ENCODE assay signal across 22 cellular contexts in genomic region chr17:9941305-9941704, GRCh38. TPM values are rescaled to one million over a fixed set of nuclear protein-coding genes. Genes with fewer than 3 reads are reported as not detected.
A peak's percentile ranks its signal among the peaks of the same experiment; 100 is the strongest.
DNase-seq lines count a peak whose midpoint lies in the region; ATAC-seq and TF ChIP-seq lines count a peak whose summit lies in the region.
"Had no signal": no experiment of that assay in that cellular context is flagged by ENCODE, and none has a peak within 500 bp of the region (broad histone marks: within the 10 kb centered on the region; RNA-seq: fewer than 3 reads in every experiment).

No MANE protein-coding gene starts in this region.

- H3K4me3 Mint-ChIP-seq in stimulated activated effector memory CD8-positive, alpha-beta T cell treated with anti-CD3 and anti-CD28 coated beads, Interleukin-12 subunit alpha, Interleukin-12 subunit beta, amount 100 ng/mL, for 72 hours = no peak overlapping the region
- H3K4me3 Mint-ChIP-seq: CD4-positive, CD25-positive, alpha-beta regulatory T cell; CD8-positive, alpha-beta memory T cell had no signal

- DNase-seq in G401 (ENCODE audit: low spot score) = peak; percentile 49
- DNase-seq in NCI-H526 treated with DMSO at 0.1 percent for 48 hours (lab: John Stamatoyannopoulos, UW) = peak; percentile 44
- no peak for DNase-seq in dorsolateral prefrontal cortex
- DNase-seq in stimulated activated effector memory CD8-positive, alpha-beta T cell treated with anti-CD3 and anti-CD28 coated beads, Interleukin-12 subunit alpha, Interleukin-12 subunit beta, amount 100 ng/mL, for 72 hours (ENCODE audit: low spot score in 2 of 2) = no peak
- no peak for DNase-seq in amniotic stem cell (lab: John Stamatoyannopoulos, UW)
- DNase-seq: BE2C; C1 segment of cervical spinal cord; CD4-positive, CD25-positive, alpha-beta regulatory T cell; CD8-positive, alpha-beta memory T cell; COR-L47; DMS 273 treated with DMSO at 0.1 percent for 48 hours; DMS53; DND-41; EL; GM23248; HCEC 1CT had no signal

- intact Hi-C loops in dorsolateral prefrontal cortex (cut with DNase I) = no loop called here

- peaks cover 8% of the 10 kb centered on the region for H3K36me3 Mint-ChIP-seq in stimulated activated effector memory CD8-positive, alpha-beta T cell treated with anti-CD3 and anti-CD28 coated beads, Interleukin-12 subunit alpha, Interleukin-12 subunit beta, amount 100 ng/mL, for 72 hours
- H3K36me3 Mint-ChIP-seq: CD4-positive, CD25-positive, alpha-beta regulatory T cell had no signal

- H3K27ac Mint-ChIP-seq in stimulated activated effector memory CD8-positive, alpha-beta T cell treated with anti-CD3 and anti-CD28 coated beads, Interleukin-12 subunit alpha, Interleukin-12 subunit beta, amount 100 ng/mL, for 72 hours = peak overlapping the region; percentile 7
- H3K27ac Mint-ChIP-seq: CD4-positive, CD25-positive, alpha-beta regulatory T cell; CD8-positive, alpha-beta memory T cell had no signal

- no peaks in the 10 kb centered on the region for H3K4me1 Mint-ChIP-seq in stimulated activated effector memory CD8-positive, alpha-beta T cell treated with anti-CD3 and anti-CD28 coated beads, Interleukin-12 subunit alpha, Interleukin-12 subunit beta, amount 100 ng/mL, for 72 hours
- H3K4me1 Mint-ChIP-seq: CD4-positive, CD25-positive, alpha-beta regulatory T cell; CD8-positive, alpha-beta memory T cell had no signal

- in situ Hi-C loops in G401 (cut with HindIII; ENCODE audit: low sequenced_read_pairs) = no loop called here

- peak overlapping the region in 37 of 59 donors; percentile 2 to 94 (median 43) for H3K27ac ChIP-seq in dorsolateral prefrontal cortex
- H3K27ac ChIP-seq: GM23248, HL-60 had no signal

- H3K4me3 ChIP-seq in dorsolateral prefrontal cortex = no peak overlapping the region
- H3K4me3 ChIP-seq: GM23248, K562 had no signal

- H3K9me3 Mint-ChIP-seq in stimulated activated effector memory CD8-positive, alpha-beta T cell treated with anti-CD3 and anti-CD28 coated beads, Interleukin-12 subunit alpha, Interleukin-12 subunit beta, amount 100 ng/mL, for 72 hours = no peaks in the 10 kb centered on the region

- no peak for TF ChIP-seq CTCF in dorsolateral prefrontal cortex (IDR thresholded peaks at IDR 0.05 in 54 of 56, conservative IDR thresholded peaks at IDR 0.05 in 2 of 56; ENCODE audit: low read depth in 1 of 56, partially characterized antibody in 56 of 56)

- H3K27me3 ChIP-seq in dorsolateral prefrontal cortex = no peaks in the 10 kb centered on the region
- H3K27me3 ChIP-seq: BE2C had no signal

- ATAC-seq in stimulated activated effector memory CD8-positive, alpha-beta T cell treated with anti-CD3 and anti-CD28 coated beads, Interleukin-12 subunit alpha, Interleukin-12 subunit beta, amount 100 ng/mL, for 72 hours = no peak
- ATAC-seq in GM19463 (IDR thresholded peaks at IDR 0.05; ENCODE audit: unreplicated experiment) = no peak
- no peak for ATAC-seq in GM21723 (IDR thresholded peaks at IDR 0.05; ENCODE audit: unreplicated experiment)
- ATAC-seq: K562 had no signal

RNA-seq across cellular contexts. Expression of gene RCVRN, which starts 36.2 kb away (rescaled TPM):
- total RNA-seq in G401 (2014; rRNA removed; shearing (Covaris generic)) = not detected in 2 replicates
- 1 to 10 TPM in 102 of 120 experiments, under 1 TPM in 18; 0.18 to 9.5 (median 2.6) TPM for total RNA-seq in dorsolateral prefrontal cortex
- total RNA-seq: A172; CD4-positive, CD25-positive, alpha-beta regulatory T cell; CD8-positive, alpha-beta memory T cell; GM23248; HT1080; K562 had no signal

Comparison
In these comparisons a context has a peak if more than half of its experiments do, and no peak if none do; other contexts are left out.
1. DNase-seq: peak in G401 (single experiment) and NCI-H526 treated with DMSO at 0.1 percent for 48 hours (single experiment); none in dorsolateral prefrontal cortex (0 of 10), stimulated activated effector memory CD8-positive, alpha-beta T cell treated with anti-CD3 and anti-CD28 coated beads, Interleukin-12 subunit alpha, Interleukin-12 subunit beta, amount 100 ng/mL, for 72 hours (0 of 2) and amniotic stem cell (single experiment).